Comparison of ENCODE assay signal across 2 cellular contexts in the genomic region with DNA sequence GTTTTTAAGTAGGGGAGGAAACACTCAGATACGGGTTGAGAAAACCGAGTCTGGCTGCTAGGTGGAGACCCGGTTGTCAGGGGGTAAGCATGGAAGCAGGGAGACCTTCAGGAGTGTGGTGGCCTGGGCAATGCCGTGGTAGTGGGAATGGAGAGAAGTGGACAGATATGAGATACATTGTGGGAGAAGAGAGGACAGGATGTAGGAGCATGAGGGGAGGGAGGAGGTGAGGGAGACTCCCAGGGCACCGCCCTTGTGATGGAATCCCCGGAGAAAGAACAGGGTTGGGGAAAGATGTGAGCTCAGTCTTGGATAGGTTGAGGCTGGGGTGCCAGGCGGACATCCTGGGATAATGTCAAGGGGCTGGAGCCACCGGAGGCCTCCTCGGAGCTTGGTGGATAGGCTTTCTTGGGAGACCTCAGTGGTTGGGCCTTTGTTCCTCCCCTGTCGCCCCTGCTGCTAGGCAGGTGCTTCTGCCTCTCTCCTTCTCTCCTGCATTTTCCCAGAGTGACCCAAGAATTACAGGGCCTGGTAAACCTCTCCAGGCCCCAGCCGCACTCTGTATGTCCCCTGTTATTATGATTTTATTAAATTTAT.
TF ChIP-seq lines count a peak whose summit lies in the region.

No MANE protein-coding gene starts in this region.

TF ChIP-seq in HepG2, 621 proteins besides CTCF, POLR2A, EP300 and RAD21 (continues in another document):
- TF ChIP-seq BRD4 (CRISPR knock-in tag; IDR thresholded peaks at IDR 0.05) (no peak), HOXA9 (CRISPR knock-in tag; IDR thresholded peaks at IDR 0.05; ENCODE audit: borderline replicate concordance) (no peak), BCL6 (CRISPR knock-in tag; IDR thresholded peaks at IDR 0.05) (no peak), ZNF138 (CRISPR knock-in tag; IDR thresholded peaks at IDR 0.05; ENCODE audit: low read depth) (no peak), PATZ1 (CRISPR knock-in tag; IDR thresholded peaks at IDR 0.05) (no peak), CAMTA2 (CRISPR knock-in tag; IDR thresholded peaks at IDR 0.05; ENCODE audit: borderline replicate concordance) (no peak), JDP2 (CRISPR knock-in tag; IDR thresholded peaks at IDR 0.05; ENCODE audit: borderline replicate concordance) (no peak), BHLHE40 (IDR thresholded peaks at IDR 0.05; ENCODE audit: low read length) (no peak), JUNB (CRISPR knock-in tag; IDR thresholded peaks at IDR 0.05; ENCODE audit: borderline replicate concordance) (no peak), IRF2 (CRISPR knock-in tag; IDR thresholded peaks at IDR 0.05) (no peak)
- TF ChIP-seq, protein P1, sequence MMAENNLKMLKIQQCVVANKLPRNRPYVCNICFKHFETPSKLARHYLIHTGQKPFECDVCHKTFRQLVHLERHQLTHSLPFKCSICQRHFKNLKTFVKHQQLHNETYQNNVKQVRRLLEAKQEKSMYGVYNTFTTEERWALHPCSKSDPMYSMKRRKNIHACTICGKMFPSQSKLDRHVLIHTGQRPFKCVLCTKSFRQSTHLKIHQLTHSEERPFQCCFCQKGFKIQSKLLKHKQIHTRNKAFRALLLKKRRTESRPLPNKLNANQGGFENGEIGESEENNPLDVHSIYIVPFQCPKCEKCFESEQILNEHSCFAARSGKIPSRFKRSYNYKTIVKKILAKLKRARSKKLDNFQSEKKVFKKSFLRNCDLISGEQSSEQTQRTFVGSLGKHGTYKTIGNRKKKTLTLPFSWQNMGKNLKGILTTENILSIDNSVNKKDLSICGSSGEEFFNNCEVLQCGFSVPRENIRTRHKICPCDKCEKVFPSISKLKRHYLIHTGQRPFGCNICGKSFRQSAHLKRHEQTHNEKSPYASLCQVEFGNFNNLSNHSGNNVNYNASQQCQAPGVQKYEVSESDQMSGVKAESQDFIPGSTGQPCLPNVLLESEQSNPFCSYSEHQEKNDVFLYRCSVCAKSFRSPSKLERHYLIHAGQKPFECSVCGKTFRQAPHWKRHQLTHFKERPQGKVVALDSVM (CRISPR knock-in tag; IDR thresholded peaks at IDR 0.05), result no peak
- TF ChIP-seq, protein P2, sequence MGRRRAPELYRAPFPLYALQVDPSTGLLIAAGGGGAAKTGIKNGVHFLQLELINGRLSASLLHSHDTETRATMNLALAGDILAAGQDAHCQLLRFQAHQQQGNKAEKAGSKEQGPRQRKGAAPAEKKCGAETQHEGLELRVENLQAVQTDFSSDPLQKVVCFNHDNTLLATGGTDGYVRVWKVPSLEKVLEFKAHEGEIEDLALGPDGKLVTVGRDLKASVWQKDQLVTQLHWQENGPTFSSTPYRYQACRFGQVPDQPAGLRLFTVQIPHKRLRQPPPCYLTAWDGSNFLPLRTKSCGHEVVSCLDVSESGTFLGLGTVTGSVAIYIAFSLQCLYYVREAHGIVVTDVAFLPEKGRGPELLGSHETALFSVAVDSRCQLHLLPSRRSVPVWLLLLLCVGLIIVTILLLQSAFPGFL (CRISPR knock-in tag; IDR thresholded peaks at IDR 0.05), result no peak
- TF ChIP-seq, protein P3, sequence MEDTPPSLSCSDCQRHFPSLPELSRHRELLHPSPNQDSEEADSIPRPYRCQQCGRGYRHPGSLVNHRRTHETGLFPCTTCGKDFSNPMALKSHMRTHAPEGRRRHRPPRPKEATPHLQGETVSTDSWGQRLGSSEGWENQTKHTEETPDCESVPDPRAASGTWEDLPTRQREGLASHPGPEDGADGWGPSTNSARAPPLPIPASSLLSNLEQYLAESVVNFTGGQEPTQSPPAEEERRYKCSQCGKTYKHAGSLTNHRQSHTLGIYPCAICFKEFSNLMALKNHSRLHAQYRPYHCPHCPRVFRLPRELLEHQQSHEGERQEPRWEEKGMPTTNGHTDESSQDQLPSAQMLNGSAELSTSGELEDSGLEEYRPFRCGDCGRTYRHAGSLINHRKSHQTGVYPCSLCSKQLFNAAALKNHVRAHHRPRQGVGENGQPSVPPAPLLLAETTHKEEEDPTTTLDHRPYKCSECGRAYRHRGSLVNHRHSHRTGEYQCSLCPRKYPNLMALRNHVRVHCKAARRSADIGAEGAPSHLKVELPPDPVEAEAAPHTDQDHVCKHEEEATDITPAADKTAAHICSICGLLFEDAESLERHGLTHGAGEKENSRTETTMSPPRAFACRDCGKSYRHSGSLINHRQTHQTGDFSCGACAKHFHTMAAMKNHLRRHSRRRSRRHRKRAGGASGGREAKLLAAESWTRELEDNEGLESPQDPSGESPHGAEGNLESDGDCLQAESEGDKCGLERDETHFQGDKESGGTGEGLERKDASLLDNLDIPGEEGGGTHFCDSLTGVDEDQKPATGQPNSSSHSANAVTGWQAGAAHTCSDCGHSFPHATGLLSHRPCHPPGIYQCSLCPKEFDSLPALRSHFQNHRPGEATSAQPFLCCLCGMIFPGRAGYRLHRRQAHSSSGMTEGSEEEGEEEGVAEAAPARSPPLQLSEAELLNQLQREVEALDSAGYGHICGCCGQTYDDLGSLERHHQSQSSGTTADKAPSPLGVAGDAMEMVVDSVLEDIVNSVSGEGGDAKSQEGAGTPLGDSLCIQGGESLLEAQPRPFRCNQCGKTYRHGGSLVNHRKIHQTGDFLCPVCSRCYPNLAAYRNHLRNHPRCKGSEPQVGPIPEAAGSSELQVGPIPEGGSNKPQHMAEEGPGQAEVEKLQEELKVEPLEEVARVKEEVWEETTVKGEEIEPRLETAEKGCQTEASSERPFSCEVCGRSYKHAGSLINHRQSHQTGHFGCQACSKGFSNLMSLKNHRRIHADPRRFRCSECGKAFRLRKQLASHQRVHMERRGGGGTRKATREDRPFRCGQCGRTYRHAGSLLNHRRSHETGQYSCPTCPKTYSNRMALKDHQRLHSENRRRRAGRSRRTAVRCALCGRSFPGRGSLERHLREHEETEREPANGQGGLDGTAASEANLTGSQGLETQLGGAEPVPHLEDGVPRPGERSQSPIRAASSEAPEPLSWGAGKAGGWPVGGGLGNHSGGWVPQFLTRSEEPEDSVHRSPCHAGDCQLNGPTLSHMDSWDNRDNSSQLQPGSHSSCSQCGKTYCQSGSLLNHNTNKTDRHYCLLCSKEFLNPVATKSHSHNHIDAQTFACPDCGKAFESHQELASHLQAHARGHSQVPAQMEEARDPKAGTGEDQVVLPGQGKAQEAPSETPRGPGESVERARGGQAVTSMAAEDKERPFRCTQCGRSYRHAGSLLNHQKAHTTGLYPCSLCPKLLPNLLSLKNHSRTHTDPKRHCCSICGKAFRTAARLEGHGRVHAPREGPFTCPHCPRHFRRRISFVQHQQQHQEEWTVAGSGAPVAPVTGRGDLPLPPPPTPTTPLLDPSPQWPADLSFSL (CRISPR knock-in tag; IDR thresholded peaks at IDR 0.05), result no peak

TF ChIP-seq in HEK293T, 16 proteins besides CTCF, POLR2A, EP300 and RAD21:
- TF ChIP-seq ZNF384 (IDR thresholded peaks at IDR 0.05) (no peak), HDGF (IDR thresholded peaks at IDR 0.05; ENCODE audit: borderline replicate concordance) (no peak), L3MBTL2 (conservative IDR thresholded peaks at IDR 0.05) (no peak), TARDBP (IDR thresholded peaks at IDR 0.05) (no peak), ARNT (IDR thresholded peaks at IDR 0.05) (no peak), FOXK2 (IDR thresholded peaks at IDR 0.05) (no peak), CTBP1 (IDR thresholded peaks at IDR 0.05; ENCODE audit: borderline replicate concordance) (no peak), LEF1 (IDR thresholded peaks at IDR 0.05; ENCODE audit: borderline replicate concordance) (no peak), FOXA1 (IDR thresholded peaks at IDR 0.05) (no peak)
